ENCODE assay signal across 8 cellular contexts in the genomic region with DNA sequence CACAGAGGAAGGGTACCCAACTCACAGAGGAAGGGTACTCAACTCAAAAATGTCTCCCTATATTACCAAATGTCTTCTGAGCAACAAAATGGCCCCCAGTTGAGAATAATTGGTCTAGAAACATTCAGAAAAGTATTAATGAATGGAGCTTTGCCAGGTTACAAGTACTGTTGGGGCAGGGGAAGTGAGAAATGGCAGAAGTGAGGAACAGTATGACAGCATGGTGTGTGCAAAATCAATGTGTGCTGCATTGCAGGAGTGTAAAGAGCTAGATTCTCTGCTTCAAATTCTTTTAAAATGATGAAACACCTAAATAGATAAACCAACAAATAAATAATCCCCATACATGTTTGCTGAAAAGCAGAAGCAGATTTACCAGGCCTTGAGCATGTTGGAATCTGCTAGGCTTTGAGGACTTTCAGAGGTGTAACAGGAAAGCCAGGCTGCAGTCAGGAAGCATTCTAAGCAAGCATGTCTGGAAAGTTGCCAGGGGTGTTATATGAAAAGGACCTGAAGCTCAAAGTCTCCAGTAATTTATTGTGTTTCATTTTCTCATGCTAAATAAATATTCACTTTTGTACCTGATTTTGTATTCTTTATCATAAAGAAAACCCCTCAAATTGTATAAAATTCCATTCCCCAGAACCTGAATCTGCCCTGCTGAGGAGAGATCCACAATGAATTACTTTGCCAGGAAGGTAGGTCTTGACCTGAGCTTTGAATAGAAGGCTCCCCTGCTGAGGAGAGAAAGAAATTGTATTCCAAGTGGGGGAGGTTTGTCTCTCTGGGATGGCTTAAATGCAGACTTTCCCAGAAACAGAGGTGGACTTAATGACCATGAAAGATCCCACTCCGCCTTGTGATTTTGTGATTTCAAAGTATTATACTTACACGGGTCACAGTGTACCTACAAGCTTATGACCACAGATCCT.
DNase-seq lines count a peak whose midpoint lies in the region; ATAC-seq and TF ChIP-seq lines count a peak whose summit lies in the region.

No MANE protein-coding gene starts in this region.

- H3K4me3 ChIP-seq in cardiac muscle cell: no peak overlapping the region
- H3K4me3 ChIP-seq in fibroblast of lung (replicated peaks in 1 of 4; ENCODE audit: control extremely low read depth in 1 of 4, insufficient read depth in 1 of 4, low read depth in 3 of 4, low read length in 4 of 4): no peak overlapping the region

- H3K79me2 ChIP-seq in fibroblast of lung (ENCODE audit: control insufficient read depth, insufficient read depth, low read length): no peaks in the 10 kb centered on the region

- H3K27me3 ChIP-seq in cardiac muscle cell (no peaks in the 10 kb centered on the region), fibroblast of lung (ENCODE audit: control insufficient read depth, insufficient read depth, low read length) (no peaks in the 10 kb centered on the region)

- peak overlapping the region; percentile 2 for H3K27ac ChIP-seq in cardiac muscle cell
- no peak overlapping the region for H3K27ac ChIP-seq in fibroblast of lung (ENCODE audit: insufficient read depth, low read length)

- ATAC-seq in Right ventricle myocardium superior (ENCODE audit: poor library complexity): no peak
- no peak for ATAC-seq in GM19467 (IDR thresholded peaks at IDR 0.05; ENCODE audit: unreplicated experiment)

- H3K9me3 ChIP-seq in cardiac muscle cell (ENCODE audit: low read depth) (no peaks in the 10 kb centered on the region), fibroblast of lung (ENCODE audit: control insufficient read depth, insufficient read depth, low read depth, low read length) (no peaks in the 10 kb centered on the region)

- intact Hi-C loops in Right ventricle myocardium superior (cut with DNase I): no loop called here

- no peaks in the 10 kb centered on the region for H4K20me1 ChIP-seq in fibroblast of lung (ENCODE audit: control insufficient read depth, extremely low read depth, insufficient read depth, low read length)

- no peak overlapping the region for H3K9ac ChIP-seq in fibroblast of lung (ENCODE audit: insufficient read depth, low read length)

- no peak overlapping the region for H2AFZ ChIP-seq in fibroblast of lung (ENCODE audit: low read length)

- DNase-seq in cardiac muscle cell (ENCODE audit: low read depth in 1 of 2, low spot score in 1 of 2): peak; percentile 65 to 78
- DNase-seq in Right ventricle myocardium superior: no peak
- DNase-seq in NCI-H2196 (lab: John Stamatoyannopoulos, UW; ENCODE audit: unreplicated experiment): peak; percentile 65
- peak; percentile 23 to 48 for DNase-seq in fibroblast of lung (ENCODE audit: low read depth in 2 of 2)
- no peak for DNase-seq in stimulated activated CD4-positive, alpha-beta T cell treated with anti-CD3 and anti-CD28 coated beads, Interleukin-2, amount 100 ng/mL, for 24 hours
- no peak for DNase-seq in HuH-7 (ENCODE audit: low spot score)
- DNase-seq in T-helper 2 cell: no peak

- H3K4me1 ChIP-seq in cardiac muscle cell (ENCODE audit: low read depth) (peaks cover 30% of the 10 kb centered on the region), fibroblast of lung (ENCODE audit: control insufficient read depth, extremely low read depth, insufficient read depth, low read length) (peaks cover 12% of the 10 kb centered on the region)

- TF ChIP-seq CTCF in cardiac muscle cell (IDR thresholded peaks at IDR 0.05; ENCODE audit: low read depth, low read length) (no peak), fibroblast of lung (conservative IDR thresholded peaks at IDR 0.05 in 1 of 2, IDR thresholded peaks at IDR 0.05 in 1 of 2; ENCODE audit: low read depth in 1 of 2, low read length in 2 of 2) (no peak)

- H3K4me2 ChIP-seq in fibroblast of lung (ENCODE audit: extremely low read depth, insufficient read depth, low read length): no peak overlapping the region

- H3K36me3 ChIP-seq in cardiac muscle cell: no peaks in the 10 kb centered on the region
- no peaks in the 10 kb centered on the region for H3K36me3 ChIP-seq in fibroblast of lung (ENCODE audit: control insufficient read depth, insufficient read depth, low read length)

Comparison
In these comparisons a context has a peak if more than half of its experiments do, and no peak if none do; other contexts are left out.
1. DNase-seq: peak in cardiac muscle cell (2 of 2), NCI-H2196 (single experiment) and fibroblast of lung (2 of 2); none in Right ventricle myocardium superior (single experiment), stimulated activated CD4-positive, alpha-beta T cell treated with anti-CD3 and anti-CD28 coated beads, Interleukin-2, amount 100 ng/mL, for 24 hours (0 of 2), HuH-7 (single experiment) and T-helper 2 cell (0 of 5).